ENCODE assay signal across 19 cellular contexts in the genomic region with DNA sequence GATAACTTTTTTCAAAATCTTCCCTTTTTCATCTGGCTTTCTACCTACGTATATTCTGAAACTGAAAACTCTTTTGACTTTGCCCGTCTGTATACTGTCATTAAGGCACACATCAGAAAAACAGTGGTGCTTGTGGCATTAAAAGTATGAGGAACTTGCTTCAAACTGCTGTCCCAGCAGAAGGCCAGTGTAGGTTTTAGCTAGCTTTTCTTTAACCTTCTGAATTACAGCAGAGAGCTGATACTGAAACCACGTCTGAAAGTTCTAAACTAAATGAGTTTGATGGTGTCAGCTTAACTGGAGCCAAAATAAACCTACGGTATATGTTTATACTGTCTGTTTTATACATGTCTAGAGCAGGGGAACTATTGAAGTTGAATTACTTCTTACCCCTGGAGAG.
DNase-seq lines count a peak whose midpoint lies in the region; ATAC-seq, FAIRE-seq and TF ChIP-seq lines count a peak whose summit lies in the region.
"Had no signal": no experiment of that assay in that cellular context is flagged by ENCODE, and none has a peak within 500 bp of the region (broad histone marks: within the 10 kb centered on the region; RNA-seq: fewer than 3 reads in every experiment).

No MANE protein-coding gene starts in this region.

- RAD21 ChIA-PET in GM12878 (lab: Charles Lee; ENCODE audit: unreplicated experiment), result no interaction called here

- peaks cover 5% of the 10 kb centered on the region for H3K4me1 Mint-ChIP-seq in osteocyte (ENCODE audit: unreplicated experiment)
- H3K4me1 Mint-ChIP-seq: CD4-positive, CD25-positive, alpha-beta regulatory T cell had no signal

- POLR2A ChIA-PET in GM12878 (lab: Charles Lee), result no interaction called here

- TF ChIP-seq POLR2A in GM12878 (IDR thresholded peaks at IDR 0.05; ENCODE audit: low read depth, low read length), result no peak

- FAIRE-seq in GM12878 (lab: Jason Lieb, UNC), result no peak
- FAIRE-seq: K562, keratinocyte had no signal

- H4K20me1 ChIP-seq in GM12878 (ENCODE audit: control insufficient read depth, insufficient read depth), result no peaks in the 10 kb centered on the region

- ATAC-seq in GM19351 (IDR thresholded peaks at IDR 0.05; ENCODE audit: unreplicated experiment) (peak; percentile 75), GM12878 (peak; percentile 66), HG02610 (IDR thresholded peaks at IDR 0.05; ENCODE audit: unreplicated experiment) (no peak)
- ATAC-seq: effector memory CD8-positive, alpha-beta T cell; K562 had no signal

- H3K79me2 ChIP-seq in GM12878 (ENCODE audit: control insufficient read depth, insufficient read depth, low read length), result no peaks in the 10 kb centered on the region

- no peak overlapping the region for H3K4me3 Mint-ChIP-seq in osteocyte (ENCODE audit: unreplicated experiment)
- H3K4me3 Mint-ChIP-seq: CD4-positive, CD25-positive, alpha-beta regulatory T cell; stimulated activated naive CD8-positive, alpha-beta T cell treated with anti-CD3 and anti-CD28 coated beads, Interleukin-15, Interleukin-2, amounts not matched to agents 100 ng/mL and 50 ng/mL, for 24 hours had no signal

- no peaks in the 10 kb centered on the region for H3K36me3 ChIP-seq in GM12878 (ENCODE audit: control insufficient read depth in 2 of 2, insufficient read depth in 2 of 2, low read length in 1 of 2)
- H3K36me3 ChIP-seq: breast epithelium, right atrium auricular region had no signal

- H3K27ac Mint-ChIP-seq in osteocyte (ENCODE audit: unreplicated experiment), result peak overlapping the region; percentile 38
- H3K27ac Mint-ChIP-seq: CD4-positive, CD25-positive, alpha-beta regulatory T cell; effector memory CD8-positive, alpha-beta T cell; stimulated activated naive CD8-positive, alpha-beta T cell treated with anti-CD3 and anti-CD28 coated beads, Interleukin-15, Interleukin-2, amounts not matched to agents 100 ng/mL and 50 ng/mL, for 24 hours had no signal

- DNase-seq in KBM-7 (peak; percentile 18), GM12878 (ENCODE audit: low read depth, low spot score) (no peak), osteocyte (ENCODE audit: extremely low spot score, unreplicated experiment) (no peak), anterior cingulate cortex (lab: John Stamatoyannopoulos, UW) (no peak), C1 segment of cervical spinal cord (lab: John Stamatoyannopoulos, UW) (no peak)
- DNase-seq: activated CD4-positive, alpha-beta T cell treated with anti-CD3 and anti-CD28 coated beads, Interleukin-2, amount 50 U/mL, for 48 hours; activated effector memory CD4-positive, alpha-beta T cell treated with anti-CD3 and anti-CD28 coated beads, Interleukin-2, amount 50 U/mL, for 16 hours; CD4-positive, CD25-positive, alpha-beta regulatory T cell; effector memory CD8-positive, alpha-beta T cell; NCI-H1694 treated with DMSO at 0.1 percent for 48 hours; NCI-H526; Right ventricle myocardium superior had no signal

- no peak overlapping the region for H3K4me2 ChIP-seq in GM12878 (ENCODE audit: control insufficient read depth, insufficient read depth)

- in situ Hi-C loops in KBM-7 (cut with MboI; ENCODE audit: low pct_unique_long_range_greater_than_20kb, low sequenced_read_pairs) (no loop called here), GM12878 (cut with MboI) (no loop called here)

- TF ChIP-seq CTCF in GM12878 (IDR thresholded peaks at IDR 0.05 in 2 of 3, conservative IDR thresholded peaks at IDR 0.05 in 1 of 3; ENCODE audit: control insufficient read depth in 2 of 3, extremely low read depth in 1 of 3, insufficient read depth in 1 of 3, low read depth in 3 of 3, low read length in 3 of 3) (no peak), osteocyte (IDR thresholded peaks at IDR 0.05) (no peak)

- H3K9me3 ChIP-seq in GM12878 (replicated peaks; ENCODE audit: control insufficient read depth, insufficient read depth, low read length), result no peaks in the 10 kb centered on the region
- H3K9me3 ChIP-seq: breast epithelium, right atrium auricular region had no signal

- no peaks in the 10 kb centered on the region for H3K27me3 Mint-ChIP-seq in osteocyte (ENCODE audit: unreplicated experiment)
- H3K27me3 Mint-ChIP-seq: CD4-positive, CD25-positive, alpha-beta regulatory T cell; stimulated activated naive CD8-positive, alpha-beta T cell treated with anti-CD3 and anti-CD28 coated beads, Interleukin-15, Interleukin-2, amounts not matched to agents 100 ng/mL and 50 ng/mL, for 24 hours had no signal

- BruUV-seq in GM12878 (replicated peaks; lab: Mats Ljungman, UMichigan), result no TSS peak

- H3K9ac ChIP-seq in GM12878 (ENCODE audit: control insufficient read depth, insufficient read depth, low read length), result no peak overlapping the region

- intact Hi-C loops in GM12878 (cut with micrococcal nuclease; ENCODE audit: unreplicated experiment), result no loop called here

- H3K27me3 ChIP-seq in GM12878 (replicated peaks in 1 of 2; ENCODE audit: control insufficient read depth in 2 of 2, insufficient read depth in 2 of 2, low read length in 1 of 2), result no peaks in the 10 kb centered on the region
- H3K27me3 ChIP-seq: breast epithelium, right atrium auricular region had no signal

- 9% methylated on average over 4 of the region's 4 CpGs for WGBS in GM12878 (ENCODE audit: insufficient coverage, insufficient replicate concordance, low lambda C conversion rate, missing lambda C conversion rate)

- SMC1A ChIA-PET in GM12878 (lab: Charles Lee; ENCODE audit: uncharacterized antibody, unreplicated experiment), result no interaction called here

- no peak overlapping the region for H2AFZ ChIP-seq in GM12878 (ENCODE audit: control insufficient read depth, low read depth, low read length)

- H3K27ac ChIP-seq in GM12878 (ENCODE audit: control insufficient read depth, insufficient read depth), result no peak overlapping the region
- H3K27ac ChIP-seq: breast epithelium, right atrium auricular region had no signal

- TF ChIP-seq RAD21 in GM12878 (IDR thresholded peaks at IDR 0.05; ENCODE audit: insufficient read depth, low read depth, low read length), result no peak

- no peak for TF ChIP-seq EP300 in GM12878 (IDR thresholded peaks at IDR 0.05; ENCODE audit: borderline replicate concordance in 1 of 2, control insufficient read depth in 1 of 2, low read depth in 2 of 2, low read length in 2 of 2)

- no peaks in the 10 kb centered on the region for H3K4me1 ChIP-seq in GM12878 (ENCODE audit: control insufficient read depth, insufficient read depth, low read length)
- H3K4me1 ChIP-seq: breast epithelium, right atrium auricular region had no signal

- H3K9me3 Mint-ChIP-seq in osteocyte (ENCODE audit: unreplicated experiment), result no peaks in the 10 kb centered on the region
- H3K9me3 Mint-ChIP-seq: CD4-positive, CD25-positive, alpha-beta regulatory T cell; effector memory CD8-positive, alpha-beta T cell; stimulated activated naive CD8-positive, alpha-beta T cell treated with anti-CD3 and anti-CD28 coated beads, Interleukin-15, Interleukin-2, amounts not matched to agents 100 ng/mL and 50 ng/mL, for 24 hours had no signal

- CTCF ChIA-PET in GM12878 (lab: Yijun Ruan, JAX), result no interaction called here

- no peak overlapping the region for H3K4me3 ChIP-seq in GM12878
- H3K4me3 ChIP-seq: breast epithelium, K562, right atrium auricular region had no signal

- no peaks in the 10 kb centered on the region for H3K36me3 Mint-ChIP-seq in osteocyte (ENCODE audit: unreplicated experiment)
- H3K36me3 Mint-ChIP-seq: CD4-positive, CD25-positive, alpha-beta regulatory T cell had no signal

TF ChIP-seq in GM12878, 131 proteins besides CTCF, POLR2A, EP300 and RAD21 (continues in another document):
- TF ChIP-seq ZNF622 (IDR thresholded peaks at IDR 0.05) (no peak), MYB (IDR thresholded peaks at IDR 0.05; ENCODE audit: borderline replicate concordance, low read depth, low read length) (no peak), KDM1A (IDR thresholded peaks at IDR 0.05; ENCODE audit: borderline replicate concordance) (no peak), BHLHE40 (IDR thresholded peaks at IDR 0.05; ENCODE audit: borderline replicate concordance in 1 of 2, low read depth in 2 of 2, low read length in 1 of 2) (no peak), SMC3 (IDR thresholded peaks at IDR 0.05; ENCODE audit: borderline replicate concordance, low read length) (no peak), JUND (IDR thresholded peaks at IDR 0.05; ENCODE audit: low read depth, low read length) (no peak), HDAC6 (IDR thresholded peaks at IDR 0.05; ENCODE audit: unreplicated experiment) (no peak), CBX5 (IDR thresholded peaks at IDR 0.05; ENCODE audit: low read depth) (no peak), LARP7 (IDR thresholded peaks at IDR 0.05) (no peak), USF2 (IDR thresholded peaks at IDR 0.05; ENCODE audit: borderline replicate concordance, low read depth, low read length) (no peak), YBX1 (IDR thresholded peaks at IDR 0.05) (no peak), EED (IDR thresholded peaks at IDR 0.05; ENCODE audit: low read depth) (no peak)
- TF ChIP-seq, protein P1, sequence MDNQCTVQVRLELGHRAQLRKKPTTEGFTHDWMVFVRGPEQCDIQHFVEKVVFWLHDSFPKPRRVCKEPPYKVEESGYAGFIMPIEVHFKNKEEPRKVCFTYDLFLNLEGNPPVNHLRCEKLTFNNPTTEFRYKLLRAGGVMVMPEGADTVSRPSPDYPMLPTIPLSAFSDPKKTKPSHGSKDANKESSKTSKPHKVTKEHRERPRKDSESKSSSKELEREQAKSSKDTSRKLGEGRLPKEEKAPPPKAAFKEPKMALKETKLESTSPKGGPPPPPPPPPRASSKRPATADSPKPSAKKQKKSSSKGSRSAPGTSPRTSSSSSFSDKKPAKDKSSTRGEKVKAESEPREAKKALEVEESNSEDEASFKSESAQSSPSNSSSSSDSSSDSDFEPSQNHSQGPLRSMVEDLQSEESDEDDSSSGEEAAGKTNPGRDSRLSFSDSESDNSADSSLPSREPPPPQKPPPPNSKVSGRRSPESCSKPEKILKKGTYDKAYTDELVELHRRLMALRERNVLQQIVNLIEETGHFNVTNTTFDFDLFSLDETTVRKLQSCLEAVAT (IDR thresholded peaks at IDR 0.05), result no peak
- TF ChIP-seq, protein P2, sequence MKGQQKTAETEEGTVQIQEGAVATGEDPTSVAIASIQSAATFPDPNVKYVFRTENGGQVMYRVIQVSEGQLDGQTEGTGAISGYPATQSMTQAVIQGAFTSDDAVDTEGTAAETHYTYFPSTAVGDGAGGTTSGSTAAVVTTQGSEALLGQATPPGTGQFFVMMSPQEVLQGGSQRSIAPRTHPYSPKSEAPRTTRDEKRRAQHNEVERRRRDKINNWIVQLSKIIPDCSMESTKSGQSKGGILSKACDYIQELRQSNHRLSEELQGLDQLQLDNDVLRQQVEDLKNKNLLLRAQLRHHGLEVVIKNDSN (IDR thresholded peaks at IDR 0.05; ENCODE audit: borderline replicate concordance, extremely low read length, insufficient read depth, low read depth, low read length), result no peak
